Comparison of ENCODE assay signal across 9 cellular contexts in genomic region chr10:80079312-80079613, GRCh38. TPM values are rescaled to one million over a fixed set of nuclear protein-coding genes. Genes with fewer than 3 reads are reported as not detected.
DNase-seq lines count a peak whose midpoint lies in the region; ATAC-seq and TF ChIP-seq lines count a peak whose summit lies in the region.
"Had no signal": no experiment of that assay in that cellular context is flagged by ENCODE, and none has a peak within 500 bp of the region (broad histone marks: within the 10 kb centered on the region; RNA-seq: fewer than 3 reads in every experiment).

No MANE protein-coding gene starts in this region.

- H3K27ac Mint-ChIP-seq in mesothelial cell of epicardium, result peak overlapping the region; percentile 97

- H3K4me1 Mint-ChIP-seq in mesothelial cell of epicardium, result peaks cover 16% of the 10 kb centered on the region

- in situ Hi-C loops in mammary epithelial cell (cut with MboI; ENCODE audit: low sequenced_read_pairs in 2 of 2), result no loop called here

- H3K9ac ChIP-seq in mammary epithelial cell (ENCODE audit: insufficient read depth, low read length), result peak overlapping the region; percentile 94

- H3K9me3 ChIP-seq in heart right ventricle, result no peaks in the 10 kb centered on the region
- no peaks in the 10 kb centered on the region for H3K9me3 ChIP-seq in mammary epithelial cell (replicated peaks; ENCODE audit: insufficient read depth, low read length)
- H3K9me3 ChIP-seq in aorta (ENCODE audit: control insufficient read depth, low read length), result no peaks in the 10 kb centered on the region

- peak overlapping the region; percentile 93 for H2AFZ ChIP-seq in mammary epithelial cell (ENCODE audit: low read depth, low read length)

- H3K27ac ChIP-seq in heart right ventricle, result peak overlapping the region; percentile 90 to 100 (median 96)
- peak overlapping the region; percentile 82 for H3K27ac ChIP-seq in mammary epithelial cell (ENCODE audit: insufficient read depth, low read depth, low read length)
- peak overlapping the region in 1 of 2 donors; percentile 90 for H3K27ac ChIP-seq in aorta (ENCODE audit: low read depth in 1 of 2, low read length in 2 of 2)

- 1 to 2% methylated on average over 8 of the region's 8 CpGs for WGBS in heart right ventricle, 2 donors
- 20% methylated on average over 2 of the region's 8 CpGs for WGBS in mammary epithelial cell (ENCODE audit: low coverage, missing lambda C conversion rate)
- 0 to 1% methylated on average over 8 of the region's 8 CpGs for whole genome bisulfite sequencing in aorta, 2 donors

- TF ChIP-seq CTCF in heart right ventricle (IDR thresholded peaks at IDR 0.05), result no peak
- no peak for TF ChIP-seq CTCF in mammary epithelial cell (conservative IDR thresholded peaks at IDR 0.05 in 1 of 2, IDR thresholded peaks at IDR 0.05 in 1 of 2; ENCODE audit: extremely low read depth in 1 of 2, insufficient read depth in 1 of 2, low read depth in 1 of 2, low read length in 2 of 2)
- TF ChIP-seq CTCF in mesothelial cell of epicardium (IDR thresholded peaks at IDR 0.05; ENCODE audit: unreplicated experiment), result no peak

- DNase-seq in heart right ventricle (no peak), Right ventricle myocardium superior (no peak), mammary epithelial cell (no peak), mesothelial cell of epicardium (ENCODE audit: low spot score in 2 of 2, unreplicated experiment in 2 of 2) (no peak), aorta (no peak), retina (no peak)

- H3K9me3 Mint-ChIP-seq in mesothelial cell of epicardium, result no peaks in the 10 kb centered on the region

- H3K4me2 ChIP-seq in mammary epithelial cell (ENCODE audit: insufficient read depth, low read depth, low read length), result peak overlapping the region; percentile 89

- H3K36me3 ChIP-seq in heart right ventricle, result peaks cover 0 to 29% (median 7%) of the 10 kb centered on the region in 9 donors
- no peaks in the 10 kb centered on the region for H3K36me3 ChIP-seq in mammary epithelial cell (ENCODE audit: insufficient read depth, low read length)
- no peaks in the 10 kb centered on the region for H3K36me3 ChIP-seq in aorta (ENCODE audit: control insufficient read depth in 1 of 2, insufficient read depth in 2 of 2, low read length in 1 of 2)

- TSS peak; percentile 66 for BruUV-seq in mammary epithelial cell (replicated peaks; lab: Mats Ljungman, UMichigan)

- H4K20me1 ChIP-seq in mammary epithelial cell (ENCODE audit: insufficient read depth, low read length), result no peaks in the 10 kb centered on the region

- CTCF ChIA-PET in mammary epithelial cell (lab: Charles Lee; ENCODE audit: low non-redundant PET), result interaction anchor here (0.6 kb wide), 1 partner anchor 164 kb away, joined by 6 read pairs; no protein-coding TSS in a partner anchor

- no peaks in the 10 kb centered on the region for H3K27me3 Mint-ChIP-seq in mesothelial cell of epicardium (ENCODE audit: low read depth)

- no peak for ATAC-seq in heart right ventricle
- no peak for ATAC-seq in Right ventricle myocardium superior (ENCODE audit: poor library complexity)
- ATAC-seq in aorta (ENCODE audit: low FRiP score), result no peak
- ATAC-seq in GM21367 (IDR thresholded peaks at IDR 0.05; ENCODE audit: unreplicated experiment), result no peak
- ATAC-seq in GM19324 (IDR thresholded peaks at IDR 0.05; ENCODE audit: low FRiP score, unreplicated experiment), result no peak

- H3K4me1 ChIP-seq in heart right ventricle (peaks cover 2 to 19% (median 16%) of the 10 kb centered on the region in 9 donors), mammary epithelial cell (ENCODE audit: insufficient read depth, low read length) (peaks cover 25% of the 10 kb centered on the region), aorta (ENCODE audit: control insufficient read depth in 1 of 2, insufficient read depth in 2 of 2, low read length in 2 of 2) (no peaks in the 10 kb centered on the region)

- peaks cover 3% of the 10 kb centered on the region for H3K79me2 ChIP-seq in mammary epithelial cell (ENCODE audit: insufficient read depth, low read length)

- H3K27me3 ChIP-seq in heart right ventricle (no peaks in the 10 kb centered on the region), mammary epithelial cell (ENCODE audit: insufficient read depth, low read length) (no peaks in the 10 kb centered on the region), aorta (ENCODE audit: control insufficient read depth in 1 of 2, insufficient read depth in 2 of 2, low read length in 1 of 2) (no peaks in the 10 kb centered on the region)

- H3K4me3 ChIP-seq in heart right ventricle (peak overlapping the region; percentile 64 to 96 (median 79)), mammary epithelial cell (replicated peaks in 1 of 3; ENCODE audit: insufficient read depth in 1 of 3, low read depth in 2 of 3, low read length in 3 of 3) (peak overlapping the region; percentile 67 to 70 (median 69)), aorta (ENCODE audit: low read length in 2 of 2) (peak overlapping the region; percentile 63 to 78)

- dilution Hi-C loops in mammary epithelial cell (cut with HindIII; ENCODE audit: low sequenced_read_pairs), result no loop called here

- H3K36me3 Mint-ChIP-seq in mesothelial cell of epicardium, result peaks cover 5% of the 10 kb centered on the region

- intact Hi-C loops in heart right ventricle (cut with DNase I), result loop anchor here in 6 of 10 donors (2.0 to 10.0 kb wide), 5 partner anchors 53 to 126 kb away; partner anchors contain the start of genes PLAC9 (in 4 of the 6) and ANXA11 (in 1 of the 6)
- intact Hi-C loops in Right ventricle myocardium superior (cut with DNase I), result loop anchor here (10.0 kb wide), 1 partner anchor 56 kb away; the partner anchor contains the start of gene PLAC9
- intact Hi-C loops in mammary epithelial cell (cut with micrococcal nuclease), result loop anchor here (5.0 kb wide), 1 partner anchor 63 kb away; no protein-coding TSS in a partner anchor
- intact Hi-C loops in aorta (cut with DNase I), result loop anchor here in 1 of 2 donors (5.0 to 10.0 kb wide), 2 partner anchors 56 to 97 kb away; partner anchors contain the start of gene PLAC9

- H3K4me3 Mint-ChIP-seq in mesothelial cell of epicardium, result peak overlapping the region; percentile 90

RNA-seq across cellular contexts. Expression of gene TMEM254, which starts 0.8 kb away (rescaled TPM):
- total RNA-seq in heart right ventricle (10 to 100 TPM in 1 of 10 donors, 1 to 10 TPM in 9; 5.5 to 10.7 (median 8.3) TPM), Right ventricle myocardium superior (7.6 TPM), mammary epithelial cell (10 to 100 TPM; 15.5 to 18.1 TPM), mesothelial cell of epicardium (26.1 to 32.0 TPM (median 30.7 TPM) in 3 replicates), aorta (1 to 10 TPM; 7.6 to 8.1 TPM)
- polyA plus RNA-seq in heart right ventricle (1 to 10 TPM; 6.4 to 6.9 TPM), mammary epithelial cell (21.3 TPM), aorta (10 to 100 TPM in 1 of 2 donors, 1 to 10 TPM in 1; 9.6 to 22.8 TPM)
- polyA minus RNA-seq in mammary epithelial cell, result 5.3 TPM

RNA-seq across cellular contexts. Expression of gene PLAC9, which starts 53.3 kb away (rescaled TPM):
- total RNA-seq in heart right ventricle (10 to 100 TPM; 16.8 to 41.7 (median 26.8) TPM), Right ventricle myocardium superior (29.1 TPM), mammary epithelial cell (under 1 TPM; 0.50 to 0.68 TPM), mesothelial cell of epicardium (24.0 to 30.3 TPM (median 25.1 TPM) in 3 replicates), aorta (100 to 1,000 TPM in 1 of 2 donors, 10 to 100 TPM in 1; 37.7 to 113 TPM)
- polyA plus RNA-seq in heart right ventricle (100 to 1,000 TPM in 1 of 2 donors, 10 to 100 TPM in 1; 63.7 to 129 TPM), mammary epithelial cell (0.10 TPM), aorta (100 to 1,000 TPM in 1 of 2 donors, 10 to 100 TPM in 1; 72.6 to 166 TPM)
- not detected for polyA minus RNA-seq in mammary epithelial cell
- total RNA-seq: M059J had no signal

Comparison
In these comparisons a context has a peak if more than half of its experiments do, and no peak if none do; other contexts are left out.
1. RNA of gene PLAC9, which starts 53.3 kb away (total RNA-seq): 37.7 to 113 TPM in aorta, 29.1 TPM in Right ventricle myocardium superior (single experiment), 16.8 to 41.7 TPM in heart right ventricle and 24.0 to 30.3 TPM in mesothelial cell of epicardium; 0.50 to 0.68 TPM in mammary epithelial cell; every median in the first group is over 10 times any median in the second.
2. Peak in every context shown above with its lines, with median percentiles within 50 percentile points of each other: H3K4me3 ChIP-seq.